In genomic region chr16:1781758-1782407, GRCh38 we compare ENCODE assay signal across 8 cellular contexts. TPM values are rescaled to one million over a fixed set of nuclear protein-coding genes. Genes with fewer than 3 reads are reported as not detected.
DNase-seq lines count a peak whose midpoint lies in the region; ATAC-seq, FAIRE-seq and TF ChIP-seq lines count a peak whose summit lies in the region.

No MANE protein-coding gene starts in this region.

- H3K79me2 ChIP-seq in GM23248 (ENCODE audit: insufficient read depth) = peaks cover 52% of the 10 kb centered on the region
- peaks cover 34% of the 10 kb centered on the region for H3K79me2 ChIP-seq in keratinocyte (ENCODE audit: control insufficient read depth, insufficient read depth, low read length)

- TF ChIP-seq POLR2A in body of pancreas (IDR thresholded peaks at IDR 0.05) = peak in 2 of 3 donors; percentile 21 to 81

- H3K36me3 ChIP-seq in GM23248 (ENCODE audit: low read depth) (no peaks in the 10 kb centered on the region), body of pancreas (replicated peaks in 1 of 2; ENCODE audit: insufficient read depth in 1 of 2, low read depth in 2 of 2) (peaks cover 4 to 9% of the 10 kb centered on the region in 2 donors), keratinocyte (ENCODE audit: control insufficient read depth in 2 of 2, extremely low read depth in 1 of 2, insufficient read depth in 2 of 2, low read length in 2 of 2) (peaks cover 0 to 12% of the 10 kb centered on the region in 2 experiments)

- H3K9me3 ChIP-seq in GM23248 (ENCODE audit: low read depth) = no peaks in the 10 kb centered on the region
- no peaks in the 10 kb centered on the region for H3K9me3 ChIP-seq in body of pancreas
- no peaks in the 10 kb centered on the region for H3K9me3 ChIP-seq in keratinocyte (ENCODE audit: control insufficient read depth, low read depth, low read length)

- 0 out of 2 replicates have a peak, but pooled peaks cover 8% of the 10 kb centered on the region for H3F3A ChIP-seq in GM23248 (ENCODE audit: insufficient read depth)

- peaks cover 9 to 14% of the 10 kb centered on the region in 2 donors for H3K36me3 Mint-ChIP-seq in stimulated activated naive B cell treated with anti-CD40 and anti-IgM and Interleukin-4, amounts not matched to agents 10 μg/mL and 1 μg/mL and 100 μg/mL, for 72 hours

- peak overlapping the region; percentile 94 for H3K27ac Mint-ChIP-seq in stimulated activated naive B cell treated with anti-CD40 and anti-IgM and Interleukin-4, amounts not matched to agents 10 μg/mL and 1 μg/mL and 100 μg/mL, for 72 hours

- H2AFZ ChIP-seq in GM23248 (peak overlapping the region; percentile 42; the same call in 1 of the 2 replicates), keratinocyte (ENCODE audit: control insufficient read depth, low read length) (no peak overlapping the region)

- H3K27me3 ChIP-seq in GM23248 (replicated peaks; ENCODE audit: insufficient read depth) (no peaks in the 10 kb centered on the region), body of pancreas (no peaks in the 10 kb centered on the region), keratinocyte (ENCODE audit: control insufficient read depth, extremely low read depth, insufficient read depth, low read length) (no peaks in the 10 kb centered on the region)

- 2% methylated on average over 42 to 53 of the region's 70 CpGs for WGBS in GM23248 (ENCODE audit: low coverage in 1 of 2, low lambda C conversion rate in 2 of 2, missing lambda C conversion rate in 2 of 2), 2 experiments
- WGBS in body of pancreas, 2 donors = 1% methylated on average over 26 to 70 of the region's 70 CpGs

- H3K4me1 ChIP-seq in GM23248 (ENCODE audit: insufficient read depth) (no peaks in the 10 kb centered on the region), body of pancreas (peaks cover 54% of the 10 kb centered on the region), keratinocyte (ENCODE audit: control insufficient read depth, extremely low read depth, insufficient read depth, low read length) (peaks cover 17% of the 10 kb centered on the region)

- peaks cover 15 to 39% of the 10 kb centered on the region in 2 donors for H3K4me1 Mint-ChIP-seq in stimulated activated naive B cell treated with anti-CD40 and anti-IgM and Interleukin-4, amounts not matched to agents 10 μg/mL and 1 μg/mL and 100 μg/mL, for 72 hours

- H3K27ac ChIP-seq in GM23248 = peak overlapping the region; percentile 34
- peak overlapping the region; percentile 84 to 95 (median 94) for H3K27ac ChIP-seq in body of pancreas
- H3K27ac ChIP-seq in keratinocyte (ENCODE audit: control insufficient read depth, insufficient read depth, low read length) = peak overlapping the region; percentile 22

- H3K4me3 Mint-ChIP-seq in stimulated activated naive B cell treated with anti-CD40 and anti-IgM and Interleukin-4, amounts not matched to agents 10 μg/mL and 1 μg/mL and 100 μg/mL, for 72 hours = peak overlapping the region; percentile 88 to 96

- in situ Hi-C loops in GM23248 (cut with MboI) = no loop called here

- H3K9me3 Mint-ChIP-seq in stimulated activated naive B cell treated with anti-CD40 and anti-IgM and Interleukin-4, amounts not matched to agents 10 μg/mL and 1 μg/mL and 100 μg/mL, for 72 hours = no peaks in the 10 kb centered on the region

- H3K9ac ChIP-seq in GM23248 = peak overlapping the region; percentile 76
- H3K9ac ChIP-seq in keratinocyte (ENCODE audit: control insufficient read depth, extremely low read depth, insufficient read depth, low read length) = peak overlapping the region; percentile 76

- DNase-seq in EH (ENCODE audit: low read depth) (peak; percentile 42), GM23248 (peak; percentile 72), NCI-H146 treated with DMSO at 0.1 percent for 48 hours (lab: John Stamatoyannopoulos, UW; ENCODE audit: unreplicated experiment) (peak; percentile 35), body of pancreas (peak in 3 of 4 donors; percentile 37 to 49 (median 48)), keratinocyte (ENCODE audit: low read depth, low spot score) (no peak), NCI-H446 (lab: John Stamatoyannopoulos, UW) (no peak)
- DNase-seq in stimulated activated naive B cell treated with anti-CD40 and anti-IgM and Interleukin-4, amounts not matched to agents 10 μg/mL and 1 μg/mL and 100 μg/mL, for 72 hours = no peak

- intact Hi-C loops in body of pancreas (cut with DNase I) = no loop called here

- H3K4me3 ChIP-seq in GM23248 (peak overlapping the region; percentile 83), body of pancreas (peak overlapping the region; percentile 57 to 77), keratinocyte (ENCODE audit: control insufficient read depth in 2 of 3, extremely low read depth in 1 of 3, insufficient read depth in 2 of 3, low read depth in 1 of 3, low read length in 3 of 3) (peak overlapping the region; percentile 84 to 92 (median 86))

- H3K9me2 ChIP-seq in GM23248 (ENCODE audit: insufficient read depth) = no peaks in the 10 kb centered on the region

- dilution Hi-C loops in keratinocyte (cut with MboI; ENCODE audit: extremely low pct_ligation_motif_present, low sequenced_read_pairs) = no loop called here

- H3K9me1 ChIP-seq in keratinocyte (ENCODE audit: control insufficient read depth, extremely low read depth, insufficient read depth, low read length) = peaks cover 4% of the 10 kb centered on the region

- H4K20me1 ChIP-seq in GM23248 (ENCODE audit: insufficient read depth) (no peaks in the 10 kb centered on the region), keratinocyte (ENCODE audit: control insufficient read depth, extremely low read depth, insufficient read depth, low read length) (no peaks in the 10 kb centered on the region)

- TF ChIP-seq CTCF in body of pancreas (IDR thresholded peaks at IDR 0.05) (peak in 3 of 7 experiments; percentile 10 to 42 (median 20)), keratinocyte (optimal IDR thresholded peaks at IDR 0.05 in 1 of 3, IDR thresholded peaks at IDR 0.05 in 1 of 3, conservative IDR thresholded peaks at IDR 0.05 in 1 of 3; ENCODE audit: extremely low read depth in 1 of 3, insufficient read depth in 2 of 3, low read length in 3 of 3) (peak in 2 of 3 experiments; percentile 15 to 29)

- ATAC-seq in body of pancreas (peak; percentile 2), HG02571 (IDR thresholded peaks at IDR 0.05; ENCODE audit: unreplicated experiment) (no peak)
- peak; percentile 16 to 29 for ATAC-seq in stimulated activated naive B cell treated with anti-CD40 and anti-IgM and Interleukin-4, amounts not matched to agents 10 μg/mL and 1 μg/mL and 100 μg/mL, for 72 hours (replicated peaks)

- H3K4me2 ChIP-seq in GM23248 (ENCODE audit: unreplicated experiment) (peak overlapping the region; percentile 81), keratinocyte (ENCODE audit: control insufficient read depth, extremely low read depth, insufficient read depth, low read depth, low read length) (peak overlapping the region; percentile 89)

- FAIRE-seq in keratinocyte (lab: Jason Lieb, UNC) = no peak

- no peaks in the 10 kb centered on the region for H3K27me3 Mint-ChIP-seq in stimulated activated naive B cell treated with anti-CD40 and anti-IgM and Interleukin-4, amounts not matched to agents 10 μg/mL and 1 μg/mL and 100 μg/mL, for 72 hours

RNA-seq across cellular contexts. Expression of gene SPSB3, which starts 0.5 kb away (rescaled TPM):
- 35.3 and 50.2 TPM in 2 replicates for total RNA-seq in GM23248 (2014; rRNA removed; shearing (Covaris generic))
- polyA plus RNA-seq in GM23248 (2016; fragmentation: Nextera tagmentation; extraction: Ambion mirVana) (35.1 and 35.6 TPM in 2 replicates), keratinocyte (9.5 to 18.3 TPM (median 12.2 TPM) in 3 replicates)
- 10 to 100 TPM; 95.9 to 97.8 TPM for total RNA-seq in body of pancreas
- 14.0 TPM for polyA plus RNA-seq in keratinocyte (2011; ENCODE audit: low read depth)
- 6.7 and 15.3 TPM in 2 replicates for polyA plus RNA-seq in keratinocyte (2011; cell fraction: cytosol; rRNA removed)
- polyA plus RNA-seq in keratinocyte (2011; cell fraction: nucleus; rRNA removed) = 33.8 and 41.5 TPM in 2 replicates
- 12.3 and 31.5 TPM in 2 replicates for polyA plus RNA-seq in keratinocyte (2012; ENCODE audit: low replicate concordance)
- 3.7 to 8.5 TPM (median 6.6 TPM) in 3 replicates for polyA minus RNA-seq in keratinocyte
- 17.8 TPM for polyA minus RNA-seq in keratinocyte (2011; cell fraction: cytosol; rRNA and poly(A)+ RNA removed)
- polyA minus RNA-seq in keratinocyte (2011; cell fraction: nucleus; rRNA and poly(A)+ RNA removed) = 6.1 and 9.4 TPM in 2 replicates

RNA-seq across cellular contexts. Expression of gene NUBP2, which starts 0.9 kb away (rescaled TPM):
- total RNA-seq in GM23248 (2014; rRNA removed; shearing (Covaris generic)) = 88.9 and 189 TPM in 2 replicates
- polyA plus RNA-seq in GM23248 (2016; fragmentation: Nextera tagmentation; extraction: Ambion mirVana) = 64.3 and 66.4 TPM in 2 replicates
- total RNA-seq in body of pancreas = 10 to 100 TPM; 61.0 to 72.6 TPM
- 24.4 to 39.4 TPM (median 34.9 TPM) in 3 replicates for polyA plus RNA-seq in keratinocyte
- 6.6 TPM for polyA plus RNA-seq in keratinocyte (2011; ENCODE audit: low read depth)
- 16.3 and 54.8 TPM in 2 replicates for polyA plus RNA-seq in keratinocyte (2011; cell fraction: cytosol; rRNA removed)
- polyA plus RNA-seq in keratinocyte (2011; cell fraction: nucleus; rRNA removed) = 21.8 and 32.0 TPM in 2 replicates
- polyA plus RNA-seq in keratinocyte (2012; ENCODE audit: low replicate concordance) = 27.1 and 51.8 TPM in 2 replicates
- 8.4 to 11.7 TPM (median 9.0 TPM) in 3 replicates for polyA minus RNA-seq in keratinocyte
- 63.9 TPM for polyA minus RNA-seq in keratinocyte (2011; cell fraction: cytosol; rRNA and poly(A)+ RNA removed)
- polyA minus RNA-seq in keratinocyte (2011; cell fraction: nucleus; rRNA and poly(A)+ RNA removed) = 12.7 and 16.4 TPM in 2 replicates

RNA-seq across cellular contexts. Expression of gene MRPS34, which starts 8.9 kb away (rescaled TPM):
- 96.5 and 99.4 TPM in 2 replicates for total RNA-seq in GM23248 (2014; rRNA removed; shearing (Covaris generic))
- polyA plus RNA-seq in GM23248 (2016; fragmentation: Nextera tagmentation; extraction: Ambion mirVana) (113 and 119 TPM in 2 replicates), keratinocyte (62.9 to 74.3 TPM (median 68.0 TPM) in 3 replicates)
- total RNA-seq in body of pancreas = 10 to 100 TPM; 51.4 to 99.6 TPM
- 53.0 TPM for polyA plus RNA-seq in keratinocyte (2011; ENCODE audit: low read depth)
- polyA plus RNA-seq in keratinocyte (2011; cell fraction: cytosol; rRNA removed) = 39.4 and 75.2 TPM in 2 replicates
- polyA plus RNA-seq in keratinocyte (2011; cell fraction: nucleus; rRNA removed) = 30.1 and 35.3 TPM in 2 replicates
- 58.2 and 99.4 TPM in 2 replicates for polyA plus RNA-seq in keratinocyte (2012; ENCODE audit: low replicate concordance)
- polyA minus RNA-seq in keratinocyte = 16.9 to 21.9 TPM (median 17.0 TPM) in 3 replicates
- polyA minus RNA-seq in keratinocyte (2011; cell fraction: cytosol; rRNA and poly(A)+ RNA removed) = 75.8 TPM
- polyA minus RNA-seq in keratinocyte (2011; cell fraction: nucleus; rRNA and poly(A)+ RNA removed) = 11.4 and 12.8 TPM in 2 replicates

RNA-seq across cellular contexts. Expression of gene EME2, which starts 9.3 kb away (rescaled TPM):
- total RNA-seq in GM23248 (2014; rRNA removed; shearing (Covaris generic)) = 9.3 and 12.3 TPM in 2 replicates
- 3.1 and 3.9 TPM in 2 replicates for polyA plus RNA-seq in GM23248 (2016; fragmentation: Nextera tagmentation; extraction: Ambion mirVana)
- 10 to 100 TPM; 13.5 to 33.3 TPM for total RNA-seq in body of pancreas
- polyA plus RNA-seq in keratinocyte = 6.3 to 19.3 TPM (median 7.6 TPM) in 3 replicates
- 1.2 TPM for polyA plus RNA-seq in keratinocyte (2011; ENCODE audit: low read depth)
- 3.6 and 6.8 TPM in 2 replicates for polyA plus RNA-seq in keratinocyte (2011; cell fraction: cytosol; rRNA removed)
- polyA plus RNA-seq in keratinocyte (2011; cell fraction: nucleus; rRNA removed) = 51.2 and 73.5 TPM in 2 replicates
- polyA plus RNA-seq in keratinocyte (2012; ENCODE audit: low replicate concordance) = 3.9 and 6.8 TPM in 2 replicates
- polyA minus RNA-seq in keratinocyte = 4.5 to 6.7 TPM (median 5.7 TPM) in 3 replicates
- polyA minus RNA-seq in keratinocyte (2011; cell fraction: cytosol; rRNA and poly(A)+ RNA removed) = 11.9 TPM
- 22.3 and 23.7 TPM in 2 replicates for polyA minus RNA-seq in keratinocyte (2011; cell fraction: nucleus; rRNA and poly(A)+ RNA removed)

RNA-seq across cellular contexts. Expression of gene NME3, which starts 10.5 kb away (rescaled TPM):
- total RNA-seq in GM23248 (2014; rRNA removed; shearing (Covaris generic)) = 45.3 and 57.7 TPM in 2 replicates
- 50.8 and 55.4 TPM in 2 replicates for polyA plus RNA-seq in GM23248 (2016; fragmentation: Nextera tagmentation; extraction: Ambion mirVana)
- 100 to 1,000 TPM in 1 of 2 donors, 10 to 100 TPM in 1; 62.8 to 113 TPM for total RNA-seq in body of pancreas
- 9.8 to 32.7 TPM (median 10.1 TPM) in 3 replicates for polyA plus RNA-seq in keratinocyte
- polyA plus RNA-seq in keratinocyte (2011; ENCODE audit: low read depth) = 23.5 TPM
- polyA plus RNA-seq in keratinocyte (2011; cell fraction: cytosol; rRNA removed) = 5.8 and 20.4 TPM in 2 replicates
- polyA plus RNA-seq in keratinocyte (2011; cell fraction: nucleus; rRNA removed) = 32.0 and 47.3 TPM in 2 replicates
- 22.5 and 26.7 TPM in 2 replicates for polyA plus RNA-seq in keratinocyte (2012; ENCODE audit: low replicate concordance)
- polyA minus RNA-seq in keratinocyte = 2.3 to 4.5 TPM (median 2.5 TPM) in 3 replicates
- 34.9 TPM for polyA minus RNA-seq in keratinocyte (2011; cell fraction: cytosol; rRNA and poly(A)+ RNA removed)
- polyA minus RNA-seq in keratinocyte (2011; cell fraction: nucleus; rRNA and poly(A)+ RNA removed) = 5.4 and 9.2 TPM in 2 replicates

Comparison
In these comparisons a context has a peak if more than half of its experiments do, and no peak if none do; other contexts are left out.
1. DNase-seq: peak in EH (single experiment), GM23248 (single experiment), NCI-H146 treated with DMSO at 0.1 percent for 48 hours (single experiment) and body of pancreas (3 of 4); none in keratinocyte (single experiment), stimulated activated naive B cell treated with anti-CD40 and anti-IgM and Interleukin-4, amounts not matched to agents 10 μg/mL and 1 μg/mL and 100 μg/mL, for 72 hours (single experiment) and NCI-H446 (0 of 2).
2. H3K27ac ChIP-seq: peak in every context shown above with its lines; median percentile 94 in body of pancreas; 34 in GM23248; 22 in keratinocyte.
3. Peak in every context shown above with its lines, with median percentiles within 50 percentile points of each other: H3K4me3 ChIP-seq.